9 cellular contexts compared by ENCODE assay signal in genomic region chr1:157773723-157774350, GRCh38. TPM values are rescaled to one million over a fixed set of nuclear protein-coding genes. Genes with fewer than 3 reads are reported as not detected.
DNase-seq lines count a peak whose midpoint lies in the region; ATAC-seq and TF ChIP-seq lines count a peak whose summit lies in the region.
"Had no signal": no experiment of that assay in that cellular context is flagged by ENCODE, and none has a peak within 500 bp of the region (broad histone marks: within the 10 kb centered on the region; RNA-seq: fewer than 3 reads in every experiment).

No MANE protein-coding gene starts in this region.

- ATAC-seq in GM21447 (IDR thresholded peaks at IDR 0.05; ENCODE audit: unreplicated experiment): peak; percentile 56

- peak overlapping the region; percentile 78 for H3K4me2 ChIP-seq in Karpas-422 (ENCODE audit: low read depth, low read length, poor library complexity, severe bottlenecking)
- H3K4me2 ChIP-seq: smooth muscle cell had no signal

- POLR2A ChIA-PET in GM10248 (lab: Yijun Ruan, JAX): no interaction called here

- H3K79me2 ChIP-seq in Karpas-422 (ENCODE audit: low read length): peaks cover 65% of the 10 kb centered on the region

- peak; percentile 59 for DNase-seq in GM10248 (ENCODE audit: extremely low spot score)
- peak; percentile 93 for DNase-seq in Karpas-422
- DNase-seq in iPS DF 19.7 (ENCODE audit: low read depth, low spot score): peak; percentile 35
- DNase-seq in stimulated activated CD4-positive, alpha-beta T cell treated with anti-CD3 and anti-CD28 coated beads, Interleukin-12 subunit alpha, Interleukin-12 subunit beta, amount 100 ng/mL, for 4 hours: no peak
- no peak for DNase-seq in NCI-H345 (lab: John Stamatoyannopoulos, UW)
- no peak for DNase-seq in dermis blood vessel endothelial cell
- DNase-seq in medulla oblongata (ENCODE audit: extremely low spot score): no peak

- peak; percentile 56 for TF ChIP-seq CTCF in GM10248 (IDR thresholded peaks at IDR 0.05; ENCODE audit: control extremely low read depth, extremely low read depth, low read depth, missing control alignments)

- peak overlapping the region; percentile 77 for H3K9ac ChIP-seq in Karpas-422 (ENCODE audit: low read length)

- H3K9me3 ChIP-seq in Karpas-422 (ENCODE audit: low read length): no peaks in the 10 kb centered on the region

- no peak overlapping the region for H2AFZ ChIP-seq in Karpas-422 (ENCODE audit: low read length)

- peaks cover 87% of the 10 kb centered on the region for H3K4me1 ChIP-seq in Karpas-422 (ENCODE audit: low read length)

- H3K27ac ChIP-seq in Karpas-422 (ENCODE audit: low read length): peak overlapping the region; percentile 98

- H4K20me1 ChIP-seq in Karpas-422 (ENCODE audit: insufficient read depth, low read depth, low read length): no peaks in the 10 kb centered on the region

- H3K27me3 ChIP-seq in Karpas-422 (ENCODE audit: low read length): no peaks in the 10 kb centered on the region

- H3K9me2 ChIP-seq in Karpas-422 (replicated peaks; ENCODE audit: insufficient read depth, low read length): no peaks in the 10 kb centered on the region

- peaks cover 41% of the 10 kb centered on the region for H3K36me3 ChIP-seq in Karpas-422 (ENCODE audit: insufficient read depth, low read length)

- CTCF ChIA-PET in GM10248 (lab: Yijun Ruan, JAX): interaction anchor here (0.6 to 1.4 kb wide), 5 partner anchors 9 to 194 kb away, joined by 3 to 11 read pairs (median 3); no protein-coding TSS in a partner anchor

- H3K4me3 ChIP-seq in Karpas-422 (ENCODE audit: low read length): peak overlapping the region; percentile 67
- H3K4me3 ChIP-seq: smooth muscle cell had no signal

RNA-seq across cellular contexts. Expression of gene FCRL2, which starts 3.1 kb away (rescaled TPM):
- total RNA-seq in Karpas-422 (2014; rRNA removed; shearing (Covaris generic); ENCODE audit: low replicate concordance): 136 and 168 TPM in 2 replicates
- not detected in 2 replicates for total RNA-seq in dermis blood vessel endothelial cell
- total RNA-seq: smooth muscle cell had no signal

RNA-seq across cellular contexts. Expression of gene FCRL1, which starts 46.1 kb away (rescaled TPM):
- total RNA-seq in Karpas-422 (2014; rRNA removed; shearing (Covaris generic); ENCODE audit: low replicate concordance): 109 and 232 TPM in 2 replicates
- total RNA-seq in dermis blood vessel endothelial cell: not detected in 2 replicates
- total RNA-seq: smooth muscle cell had no signal

Comparison
In these comparisons a context has a peak if more than half of its experiments do, and no peak if none do; other contexts are left out.
1. DNase-seq: peak in GM10248 (single experiment), Karpas-422 (single experiment) and iPS DF 19.7 (single experiment); none in stimulated activated CD4-positive, alpha-beta T cell treated with anti-CD3 and anti-CD28 coated beads, Interleukin-12 subunit alpha, Interleukin-12 subunit beta, amount 100 ng/mL, for 4 hours (single experiment), NCI-H345 (single experiment), dermis blood vessel endothelial cell (single experiment) and medulla oblongata (single experiment).
2. RNA of gene FCRL2, which starts 3.1 kb away (total RNA-seq): 136 to 168 TPM in Karpas-422; not detected in dermis blood vessel endothelial cell; every median in the first group is over 100 times any median in the second.
3. RNA of gene FCRL1, which starts 46.1 kb away (total RNA-seq): 109 to 232 TPM in Karpas-422; not detected in dermis blood vessel endothelial cell; every median in the first group is over 100 times any median in the second.